ENCODE assay signal across 20 cellular contexts in the genomic region with DNA sequence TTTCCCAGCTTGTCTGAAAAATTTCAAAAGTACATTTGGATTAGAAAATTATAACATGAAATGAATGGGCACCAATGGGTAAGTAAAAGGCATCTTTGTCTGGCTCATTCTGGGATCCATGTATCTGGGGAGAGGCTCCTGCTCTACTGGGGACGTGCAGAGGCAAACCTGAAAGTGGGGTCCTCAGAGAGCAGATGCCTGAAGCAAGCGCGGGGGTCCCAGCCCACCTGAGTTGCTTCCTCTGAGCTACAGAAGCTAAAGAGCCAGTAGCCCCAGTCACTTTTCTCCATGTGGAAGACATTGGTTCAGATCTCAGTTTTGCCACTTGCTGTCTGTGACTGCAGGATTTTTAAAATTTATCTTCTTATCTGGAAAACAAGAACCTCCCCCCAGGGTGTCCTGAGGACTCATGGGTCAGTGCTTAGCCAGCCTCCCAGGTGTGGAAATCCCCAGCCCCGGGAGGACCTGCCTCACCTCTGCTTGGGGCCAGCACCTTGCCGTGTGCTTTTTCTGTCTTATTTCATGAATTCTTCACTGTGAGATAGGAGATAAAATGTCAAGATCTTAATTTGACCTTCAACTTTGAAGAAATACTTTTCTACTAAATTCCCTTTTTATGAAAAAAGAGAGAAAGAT.
"Had no signal": no experiment of that assay in that cellular context is flagged by ENCODE, and none has a peak within 500 bp of the region (broad histone marks: within the 10 kb centered on the region; RNA-seq: fewer than 3 reads in every experiment).

No MANE protein-coding gene starts in this region.

- H3K9me3 ChIP-seq: SJSA1 had no signal

- H3K4me3 Mint-ChIP-seq: activated CD4-positive, alpha-beta T cell treated with anti-CD3 and anti-CD28 coated beads for 36 hours; activated CD8-positive, alpha-beta T cell treated with anti-CD3 and anti-CD28 coated beads for 36 hours; activated naive CD4-positive, alpha-beta T cell treated with anti-CD3 and anti-CD28 coated beads, Interleukin-2, amount 10 ng/mL, durations not matched to agents 7 days and 5 days; activated naive CD8-positive, alpha-beta T cell treated with anti-CD3 and anti-CD28 coated beads for 36 hours; activated T-cell treated with anti-CD3 and anti-CD28 coated beads, Interleukin-2, amount 50 U/mL, for 72 hours had no signal

- H3K27me3 ChIP-seq: brain microvascular endothelial cell, SJSA1 had no signal

- DNase-seq: activated CD4-positive, alpha-beta T cell treated with anti-CD3 and anti-CD28 coated beads for 36 hours; activated CD8-positive, alpha-beta memory T cell treated with anti-CD3 and anti-CD28 coated beads, Interleukin-2, amount 50 U/mL, for 4 hours; activated CD8-positive, alpha-beta T cell treated with anti-CD3 and anti-CD28 coated beads for 36 hours; activated gamma-delta T cell treated with Interleukin-2 at 50 U/mL for 16 hours; activated naive CD4-positive, alpha-beta T cell treated with anti-CD3 and anti-CD28 coated beads, Interleukin-2, amount 10 ng/mL, durations not matched to agents 7 days and 5 days; activated naive CD8-positive, alpha-beta T cell treated with anti-CD3 and anti-CD28 coated beads for 36 hours; activated T-cell treated with anti-CD3 and anti-CD28 coated beads, Interleukin-2, amount 50 U/mL, for 72 hours; brain microvascular endothelial cell; Kasumi-1; NCI-H1048; NCI-H146; NCI-H187 treated with DMSO at 0.1 percent for 48 hours; NCI-H2081 treated with DMSO at 0.1 percent for 48 hours; NCI-H446; SHP77; T-helper 2 cell; T1000 had no signal

- H3K27ac ChIP-seq: brain microvascular endothelial cell, cardiac muscle cell, SJSA1 had no signal

- H3K4me1 ChIP-seq: SJSA1 had no signal

- H3K36me3 Mint-ChIP-seq: activated naive CD4-positive, alpha-beta T cell treated with anti-CD3 and anti-CD28 coated beads, Interleukin-2, amount 10 ng/mL, durations not matched to agents 7 days and 5 days; activated naive CD8-positive, alpha-beta T cell treated with anti-CD3 and anti-CD28 coated beads for 36 hours had no signal

- H3K27me3 Mint-ChIP-seq: activated CD4-positive, alpha-beta T cell treated with anti-CD3 and anti-CD28 coated beads for 36 hours; activated CD8-positive, alpha-beta T cell treated with anti-CD3 and anti-CD28 coated beads for 36 hours; activated naive CD8-positive, alpha-beta T cell treated with anti-CD3 and anti-CD28 coated beads for 36 hours had no signal

- H3K9me3 Mint-ChIP-seq: activated CD8-positive, alpha-beta T cell treated with anti-CD3 and anti-CD28 coated beads for 36 hours; activated naive CD4-positive, alpha-beta T cell treated with anti-CD3 and anti-CD28 coated beads, Interleukin-2, amount 10 ng/mL, durations not matched to agents 7 days and 5 days; activated naive CD8-positive, alpha-beta T cell treated with anti-CD3 and anti-CD28 coated beads for 36 hours; activated T-cell treated with anti-CD3 and anti-CD28 coated beads, Interleukin-2, amount 50 U/mL, for 72 hours; activated T-helper 2 cell treated with anti-CD3 and anti-CD28 coated beads, Interferon-gamma antibody, Interleukin-2, Interleukin-4, amounts not matched to agents 10 μg/mL and 5 μg/mL and 100 μg/mL, durations not matched to agents 14 hours and 24 hours and 36 hours had no signal

- H3K27ac Mint-ChIP-seq: activated CD4-positive, alpha-beta T cell treated with anti-CD3 and anti-CD28 coated beads for 36 hours; activated CD8-positive, alpha-beta T cell treated with anti-CD3 and anti-CD28 coated beads for 36 hours; activated naive CD4-positive, alpha-beta T cell treated with anti-CD3 and anti-CD28 coated beads, Interleukin-2, amount 10 ng/mL, durations not matched to agents 7 days and 5 days; activated naive CD8-positive, alpha-beta T cell treated with anti-CD3 and anti-CD28 coated beads for 36 hours; activated T-cell treated with anti-CD3 and anti-CD28 coated beads, Interleukin-2, amount 50 U/mL, for 72 hours; activated T-helper 2 cell treated with anti-CD3 and anti-CD28 coated beads, Interferon-gamma antibody, Interleukin-2, Interleukin-4, amounts not matched to agents 10 μg/mL and 5 μg/mL and 100 μg/mL, durations not matched to agents 14 hours and 24 hours and 36 hours had no signal

- H3K36me3 ChIP-seq: brain microvascular endothelial cell, cardiac muscle cell, SJSA1 had no signal

- H3K4me3 ChIP-seq: cardiac muscle cell, SJSA1 had no signal

- ATAC-seq: activated CD4-positive, alpha-beta T cell treated with anti-CD3 and anti-CD28 coated beads for 36 hours; activated CD8-positive, alpha-beta T cell treated with anti-CD3 and anti-CD28 coated beads for 36 hours; activated T-cell treated with anti-CD3 and anti-CD28 coated beads, Interleukin-2, amount 50 U/mL, for 72 hours had no signal
